In the genomic region with DNA sequence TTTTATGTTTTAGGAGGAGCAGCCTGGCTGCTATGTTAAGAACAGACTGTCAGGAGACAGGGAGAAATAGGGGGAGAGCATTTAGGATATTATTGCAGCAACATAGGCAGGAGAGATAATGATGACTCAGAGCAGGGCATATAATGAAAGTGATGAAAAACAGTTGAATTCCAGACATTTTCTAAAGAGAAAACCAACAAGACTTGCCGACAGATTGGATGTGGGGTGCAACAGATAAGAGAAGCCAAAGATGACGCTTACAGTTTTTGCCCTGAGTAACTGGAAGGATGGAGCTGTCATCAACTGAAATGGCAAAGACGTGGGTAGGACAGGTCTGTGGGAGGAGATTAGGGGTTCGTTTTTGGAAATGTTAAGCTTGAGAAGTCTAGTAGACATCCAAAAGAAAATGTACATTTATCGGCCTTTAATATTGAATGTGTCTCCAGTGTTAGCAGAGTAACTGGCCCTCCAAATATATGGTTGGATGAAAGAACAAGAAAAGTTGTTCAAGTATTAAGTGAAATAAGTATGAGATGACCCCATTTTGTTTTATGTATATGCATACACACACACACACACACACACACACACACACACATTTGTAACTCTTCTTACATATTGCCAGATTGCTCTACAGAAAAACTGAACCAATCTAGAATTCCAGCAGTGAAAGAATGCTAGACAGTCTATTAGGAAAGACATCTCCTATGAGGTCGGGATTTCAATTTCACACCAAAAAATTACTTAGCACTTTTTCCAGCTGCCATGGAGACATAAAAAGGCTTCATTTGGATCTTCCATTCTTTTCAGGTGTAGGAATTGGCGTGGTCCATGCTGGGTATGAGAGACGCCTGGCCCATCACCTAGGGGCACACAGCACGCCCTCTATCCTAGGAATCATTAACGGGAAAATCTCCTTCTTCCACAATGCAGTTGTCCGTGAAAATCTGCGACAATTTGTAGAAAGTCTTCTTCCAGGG, we compare ENCODE assay signal across 1 cellular context.
TF ChIP-seq lines count a peak whose summit lies in the region.

No MANE protein-coding gene starts in this region.

TF ChIP-seq in IMR-90, 13 proteins besides CTCF, POLR2A, EP300 and RAD21:
- TF ChIP-seq CEBPB (IDR thresholded peaks at IDR 0.05; ENCODE audit: low read depth, low read length), result peak; percentile 81
- no peak for TF ChIP-seq MAZ (IDR thresholded peaks at IDR 0.05; ENCODE audit: borderline replicate concordance, low read depth, low read length)
- TF ChIP-seq, protein P1, sequence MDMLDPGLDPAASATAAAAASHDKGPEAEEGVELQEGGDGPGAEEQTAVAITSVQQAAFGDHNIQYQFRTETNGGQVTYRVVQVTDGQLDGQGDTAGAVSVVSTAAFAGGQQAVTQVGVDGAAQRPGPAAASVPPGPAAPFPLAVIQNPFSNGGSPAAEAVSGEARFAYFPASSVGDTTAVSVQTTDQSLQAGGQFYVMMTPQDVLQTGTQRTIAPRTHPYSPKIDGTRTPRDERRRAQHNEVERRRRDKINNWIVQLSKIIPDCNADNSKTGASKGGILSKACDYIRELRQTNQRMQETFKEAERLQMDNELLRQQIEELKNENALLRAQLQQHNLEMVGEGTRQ (IDR thresholded peaks at IDR 0.05; ENCODE audit: low read depth, low read length), result no peak
- 0 out of 2 replicates have a peak, but pooled peaks have one; percentile 11 for TF ChIP-seq MAFK (IDR thresholded peaks at IDR 0.05; ENCODE audit: low read depth, low read length)
